In the genomic region with DNA sequence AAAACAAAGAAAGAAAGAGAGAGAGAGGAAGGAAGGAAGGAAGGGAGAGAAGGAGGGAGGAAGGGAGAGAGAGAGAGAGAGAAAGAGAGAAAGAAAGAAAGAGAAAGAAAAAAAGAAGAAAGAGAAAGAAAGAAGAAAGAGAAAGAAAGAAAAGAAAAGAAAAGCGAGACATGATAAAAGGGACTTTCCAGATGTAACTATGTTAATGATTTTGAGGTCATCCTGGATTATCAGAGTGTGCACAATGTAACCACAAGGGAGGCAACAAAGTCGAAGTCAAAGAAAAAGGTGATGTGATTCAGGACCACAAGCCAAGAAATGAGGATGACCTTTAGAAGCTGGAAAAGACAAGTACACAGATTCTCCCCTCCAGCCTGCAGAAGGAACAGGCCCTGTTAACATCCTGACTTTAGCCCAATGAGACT, we compare ENCODE assay signal across 2 cellular contexts.
TF ChIP-seq lines count a peak whose summit lies in the region.

No MANE protein-coding gene starts in this region.

TF ChIP-seq in HEK293, 187 proteins besides CTCF, POLR2A, EP300 and RAD21 (continued from another document):
- TF ChIP-seq, protein P1, sequence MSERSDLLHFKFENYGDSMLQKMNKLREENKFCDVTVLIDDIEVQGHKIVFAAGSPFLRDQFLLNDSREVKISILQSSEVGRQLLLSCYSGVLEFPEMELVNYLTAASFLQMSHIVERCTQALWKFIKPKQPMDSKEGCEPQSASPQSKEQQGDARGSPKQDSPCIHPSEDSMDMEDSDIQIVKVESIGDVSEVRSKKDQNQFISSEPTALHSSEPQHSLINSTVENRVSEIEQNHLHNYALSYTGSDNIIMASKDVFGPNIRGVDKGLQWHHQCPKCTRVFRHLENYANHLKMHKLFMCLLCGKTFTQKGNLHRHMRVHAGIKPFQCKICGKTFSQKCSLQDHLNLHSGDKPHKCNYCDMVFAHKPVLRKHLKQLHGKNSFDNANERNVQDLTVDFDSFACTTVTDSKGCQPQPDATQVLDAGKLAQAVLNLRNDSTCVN (tag by site-specific recombination; optimal IDR thresholded peaks at IDR 0.05), result no peak
- no peak for TF ChIP-seq ZNF19 (tag by site-specific recombination; IDR thresholded peaks at IDR 0.05; ENCODE audit: low read depth)
- TF ChIP-seq ZNF549 (tag by site-specific recombination; IDR thresholded peaks at IDR 0.05), result no peak
- TF ChIP-seq ZNF777 (tag by site-specific recombination; IDR thresholded peaks at IDR 0.05; ENCODE audit: borderline replicate concordance), result no peak

TF ChIP-seq in GM12878, 131 proteins besides CTCF, POLR2A, EP300 and RAD21 (continued from another document and continues in another):
- TF ChIP-seq, protein P2, sequence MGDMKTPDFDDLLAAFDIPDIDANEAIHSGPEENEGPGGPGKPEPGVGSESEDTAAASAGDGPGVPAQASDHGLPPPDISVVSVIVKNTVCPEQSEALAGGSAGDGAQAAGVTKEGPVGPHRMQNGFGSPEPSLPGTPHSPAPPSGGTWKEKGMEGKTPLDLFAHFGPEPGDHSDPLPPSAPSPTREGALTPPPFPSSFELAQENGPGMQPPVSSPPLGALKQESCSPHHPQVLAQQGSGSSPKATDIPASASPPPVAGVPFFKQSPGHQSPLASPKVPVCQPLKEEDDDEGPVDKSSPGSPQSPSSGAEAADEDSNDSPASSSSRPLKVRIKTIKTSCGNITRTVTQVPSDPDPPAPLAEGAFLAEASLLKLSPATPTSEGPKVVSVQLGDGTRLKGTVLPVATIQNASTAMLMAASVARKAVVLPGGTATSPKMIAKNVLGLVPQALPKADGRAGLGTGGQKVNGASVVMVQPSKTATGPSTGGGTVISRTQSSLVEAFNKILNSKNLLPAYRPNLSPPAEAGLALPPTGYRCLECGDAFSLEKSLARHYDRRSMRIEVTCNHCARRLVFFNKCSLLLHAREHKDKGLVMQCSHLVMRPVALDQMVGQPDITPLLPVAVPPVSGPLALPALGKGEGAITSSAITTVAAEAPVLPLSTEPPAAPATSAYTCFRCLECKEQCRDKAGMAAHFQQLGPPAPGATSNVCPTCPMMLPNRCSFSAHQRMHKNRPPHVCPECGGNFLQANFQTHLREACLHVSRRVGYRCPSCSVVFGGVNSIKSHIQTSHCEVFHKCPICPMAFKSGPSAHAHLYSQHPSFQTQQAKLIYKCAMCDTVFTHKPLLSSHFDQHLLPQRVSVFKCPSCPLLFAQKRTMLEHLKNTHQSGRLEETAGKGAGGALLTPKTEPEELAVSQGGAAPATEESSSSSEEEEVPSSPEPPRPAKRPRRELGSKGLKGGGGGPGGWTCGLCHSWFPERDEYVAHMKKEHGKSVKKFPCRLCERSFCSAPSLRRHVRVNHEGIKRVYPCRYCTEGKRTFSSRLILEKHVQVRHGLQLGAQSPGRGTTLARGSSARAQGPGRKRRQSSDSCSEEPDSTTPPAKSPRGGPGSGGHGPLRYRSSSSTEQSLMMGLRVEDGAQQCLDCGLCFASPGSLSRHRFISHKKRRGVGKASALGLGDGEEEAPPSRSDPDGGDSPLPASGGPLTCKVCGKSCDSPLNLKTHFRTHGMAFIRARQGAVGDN (IDR thresholded peaks at IDR 0.05), result no peak
- TF ChIP-seq SRF (IDR thresholded peaks at IDR 0.05; ENCODE audit: low read depth in 2 of 2, low read length in 2 of 2) (no peak), TCF12 (IDR thresholded peaks at IDR 0.05; ENCODE audit: low read depth, low read length) (no peak), TARDBP (IDR thresholded peaks at IDR 0.05; ENCODE audit: borderline replicate concordance) (no peak), GATAD2B (conservative IDR thresholded peaks at IDR 0.05; ENCODE audit: low read depth) (0 out of 2 replicates have a peak, but pooled peaks have one; percentile 35), SREBF1 (IDR thresholded peaks at IDR 0.05; ENCODE audit: low read length) (no peak), ZBED1 (IDR thresholded peaks at IDR 0.05; ENCODE audit: borderline replicate concordance) (no peak), SUZ12 (IDR thresholded peaks at IDR 0.05; ENCODE audit: unreplicated experiment) (no peak), YBX1 (IDR thresholded peaks at IDR 0.05) (no peak), LARP7 (IDR thresholded peaks at IDR 0.05) (no peak), CEBPB (IDR thresholded peaks at IDR 0.05; ENCODE audit: borderline replicate concordance in 1 of 2, low read depth in 2 of 2, low read length in 2 of 2) (no peak), HDAC6 (IDR thresholded peaks at IDR 0.05; ENCODE audit: unreplicated experiment) (no peak), TBL1XR1 (IDR thresholded peaks at IDR 0.05; ENCODE audit: low read depth, low read length) (no peak), CREM (IDR thresholded peaks at IDR 0.05; ENCODE audit: low read depth) (no peak), ZNF274 (IDR thresholded peaks at IDR 0.05; ENCODE audit: insufficient read depth, insufficient read length) (no peak), STAT1 (conservative IDR thresholded peaks at IDR 0.05) (no peak), RAD51 (IDR thresholded peaks at IDR 0.05) (no peak), POLR2AphosphoS2 (IDR thresholded peaks at IDR 0.05; ENCODE audit: low read depth, low read length) (no peak), ATF7 (IDR thresholded peaks at IDR 0.05; ENCODE audit: low read depth) (peak; percentile 58; the same call in 1 of the 2 replicates), IRF4 (IDR thresholded peaks at IDR 0.05; ENCODE audit: low read depth, low read length) (no peak), MYB (IDR thresholded peaks at IDR 0.05; ENCODE audit: borderline replicate concordance, low read depth, low read length) (no peak), NR2C1 (IDR thresholded peaks at IDR 0.05) (no peak), RCOR1 (conservative IDR thresholded peaks at IDR 0.05; ENCODE audit: low read depth, low read length) (no peak), MEF2B (IDR thresholded peaks at IDR 0.05; ENCODE audit: partially characterized antibody, poor library complexity, severe bottlenecking) (no peak)
- TF ChIP-seq, protein P3, sequence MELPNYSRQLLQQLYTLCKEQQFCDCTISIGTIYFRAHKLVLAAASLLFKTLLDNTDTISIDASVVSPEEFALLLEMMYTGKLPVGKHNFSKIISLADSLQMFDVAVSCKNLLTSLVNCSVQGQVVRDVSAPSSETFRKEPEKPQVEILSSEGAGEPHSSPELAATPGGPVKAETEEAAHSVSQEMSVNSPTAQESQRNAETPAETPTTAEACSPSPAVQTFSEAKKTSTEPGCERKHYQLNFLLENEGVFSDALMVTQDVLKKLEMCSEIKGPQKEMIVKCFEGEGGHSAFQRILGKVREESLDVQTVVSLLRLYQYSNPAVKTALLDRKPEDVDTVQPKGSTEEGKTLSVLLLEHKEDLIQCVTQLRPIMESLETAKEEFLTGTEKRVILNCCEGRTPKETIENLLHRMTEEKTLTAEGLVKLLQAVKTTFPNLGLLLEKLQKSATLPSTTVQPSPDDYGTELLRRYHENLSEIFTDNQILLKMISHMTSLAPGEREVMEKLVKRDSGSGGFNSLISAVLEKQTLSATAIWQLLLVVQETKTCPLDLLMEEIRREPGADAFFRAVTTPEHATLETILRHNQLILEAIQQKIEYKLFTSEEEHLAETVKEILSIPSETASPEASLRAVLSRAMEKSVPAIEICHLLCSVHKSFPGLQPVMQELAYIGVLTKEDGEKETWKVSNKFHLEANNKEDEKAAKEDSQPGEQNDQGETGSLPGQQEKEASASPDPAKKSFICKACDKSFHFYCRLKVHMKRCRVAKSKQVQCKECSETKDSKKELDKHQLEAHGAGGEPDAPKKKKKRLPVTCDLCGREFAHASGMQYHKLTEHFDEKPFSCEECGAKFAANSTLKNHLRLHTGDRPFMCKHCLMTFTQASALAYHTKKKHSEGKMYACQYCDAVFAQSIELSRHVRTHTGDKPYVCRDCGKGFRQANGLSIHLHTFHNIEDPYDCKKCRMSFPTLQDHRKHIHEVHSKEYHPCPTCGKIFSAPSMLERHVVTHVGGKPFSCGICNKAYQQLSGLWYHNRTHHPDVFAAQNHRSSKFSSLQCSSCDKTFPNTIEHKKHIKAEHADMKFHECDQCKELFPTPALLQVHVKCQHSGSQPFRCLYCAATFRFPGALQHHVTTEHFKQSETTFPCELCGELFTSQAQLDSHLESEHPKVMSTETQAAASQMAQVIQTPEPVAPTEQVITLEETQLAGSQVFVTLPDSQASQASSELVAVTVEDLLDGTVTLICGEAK (IDR thresholded peaks at IDR 0.05; ENCODE audit: borderline replicate concordance), result no peak
- TF ChIP-seq, protein P4, sequence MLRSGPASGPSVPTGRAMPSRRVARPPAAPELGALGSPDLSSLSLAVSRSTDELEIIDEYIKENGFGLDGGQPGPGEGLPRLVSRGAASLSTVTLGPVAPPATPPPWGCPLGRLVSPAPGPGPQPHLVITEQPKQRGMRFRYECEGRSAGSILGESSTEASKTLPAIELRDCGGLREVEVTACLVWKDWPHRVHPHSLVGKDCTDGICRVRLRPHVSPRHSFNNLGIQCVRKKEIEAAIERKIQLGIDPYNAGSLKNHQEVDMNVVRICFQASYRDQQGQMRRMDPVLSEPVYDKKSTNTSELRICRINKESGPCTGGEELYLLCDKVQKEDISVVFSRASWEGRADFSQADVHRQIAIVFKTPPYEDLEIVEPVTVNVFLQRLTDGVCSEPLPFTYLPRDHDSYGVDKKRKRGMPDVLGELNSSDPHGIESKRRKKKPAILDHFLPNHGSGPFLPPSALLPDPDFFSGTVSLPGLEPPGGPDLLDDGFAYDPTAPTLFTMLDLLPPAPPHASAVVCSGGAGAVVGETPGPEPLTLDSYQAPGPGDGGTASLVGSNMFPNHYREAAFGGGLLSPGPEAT (IDR thresholded peaks at IDR 0.05; ENCODE audit: low read depth), result peak; percentile 76
- TF ChIP-seq, protein P5, sequence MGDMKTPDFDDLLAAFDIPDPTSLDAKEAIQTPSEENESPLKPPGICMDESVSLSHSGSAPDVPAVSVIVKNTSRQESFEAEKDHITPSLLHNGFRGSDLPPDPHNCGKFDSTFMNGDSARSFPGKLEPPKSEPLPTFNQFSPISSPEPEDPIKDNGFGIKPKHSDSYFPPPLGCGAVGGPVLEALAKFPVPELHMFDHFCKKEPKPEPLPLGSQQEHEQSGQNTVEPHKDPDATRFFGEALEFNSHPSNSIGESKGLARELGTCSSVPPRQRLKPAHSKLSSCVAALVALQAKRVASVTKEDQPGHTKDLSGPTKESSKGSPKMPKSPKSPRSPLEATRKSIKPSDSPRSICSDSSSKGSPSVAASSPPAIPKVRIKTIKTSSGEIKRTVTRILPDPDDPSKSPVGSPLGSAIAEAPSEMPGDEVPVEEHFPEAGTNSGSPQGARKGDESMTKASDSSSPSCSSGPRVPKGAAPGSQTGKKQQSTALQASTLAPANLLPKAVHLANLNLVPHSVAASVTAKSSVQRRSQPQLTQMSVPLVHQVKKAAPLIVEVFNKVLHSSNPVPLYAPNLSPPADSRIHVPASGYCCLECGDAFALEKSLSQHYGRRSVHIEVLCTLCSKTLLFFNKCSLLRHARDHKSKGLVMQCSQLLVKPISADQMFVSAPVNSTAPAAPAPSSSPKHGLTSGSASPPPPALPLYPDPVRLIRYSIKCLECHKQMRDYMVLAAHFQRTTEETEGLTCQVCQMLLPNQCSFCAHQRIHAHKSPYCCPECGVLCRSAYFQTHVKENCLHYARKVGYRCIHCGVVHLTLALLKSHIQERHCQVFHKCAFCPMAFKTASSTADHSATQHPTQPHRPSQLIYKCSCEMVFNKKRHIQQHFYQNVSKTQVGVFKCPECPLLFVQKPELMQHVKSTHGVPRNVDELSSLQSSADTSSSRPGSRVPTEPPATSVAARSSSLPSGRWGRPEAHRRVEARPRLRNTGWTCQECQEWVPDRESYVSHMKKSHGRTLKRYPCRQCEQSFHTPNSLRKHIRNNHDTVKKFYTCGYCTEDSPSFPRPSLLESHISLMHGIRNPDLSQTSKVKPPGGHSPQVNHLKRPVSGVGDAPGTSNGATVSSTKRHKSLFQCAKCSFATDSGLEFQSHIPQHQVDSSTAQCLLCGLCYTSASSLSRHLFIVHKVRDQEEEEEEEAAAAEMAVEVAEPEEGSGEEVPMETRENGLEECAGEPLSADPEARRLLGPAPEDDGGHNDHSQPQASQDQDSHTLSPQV (IDR thresholded peaks at IDR 0.05), result no peak
- TF ChIP-seq, protein P6, sequence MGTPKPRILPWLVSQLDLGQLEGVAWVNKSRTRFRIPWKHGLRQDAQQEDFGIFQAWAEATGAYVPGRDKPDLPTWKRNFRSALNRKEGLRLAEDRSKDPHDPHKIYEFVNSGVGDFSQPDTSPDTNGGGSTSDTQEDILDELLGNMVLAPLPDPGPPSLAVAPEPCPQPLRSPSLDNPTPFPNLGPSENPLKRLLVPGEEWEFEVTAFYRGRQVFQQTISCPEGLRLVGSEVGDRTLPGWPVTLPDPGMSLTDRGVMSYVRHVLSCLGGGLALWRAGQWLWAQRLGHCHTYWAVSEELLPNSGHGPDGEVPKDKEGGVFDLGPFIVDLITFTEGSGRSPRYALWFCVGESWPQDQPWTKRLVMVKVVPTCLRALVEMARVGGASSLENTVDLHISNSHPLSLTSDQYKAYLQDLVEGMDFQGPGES (IDR thresholded peaks at IDR 0.05), result no peak
- TF ChIP-seq, protein P7, sequence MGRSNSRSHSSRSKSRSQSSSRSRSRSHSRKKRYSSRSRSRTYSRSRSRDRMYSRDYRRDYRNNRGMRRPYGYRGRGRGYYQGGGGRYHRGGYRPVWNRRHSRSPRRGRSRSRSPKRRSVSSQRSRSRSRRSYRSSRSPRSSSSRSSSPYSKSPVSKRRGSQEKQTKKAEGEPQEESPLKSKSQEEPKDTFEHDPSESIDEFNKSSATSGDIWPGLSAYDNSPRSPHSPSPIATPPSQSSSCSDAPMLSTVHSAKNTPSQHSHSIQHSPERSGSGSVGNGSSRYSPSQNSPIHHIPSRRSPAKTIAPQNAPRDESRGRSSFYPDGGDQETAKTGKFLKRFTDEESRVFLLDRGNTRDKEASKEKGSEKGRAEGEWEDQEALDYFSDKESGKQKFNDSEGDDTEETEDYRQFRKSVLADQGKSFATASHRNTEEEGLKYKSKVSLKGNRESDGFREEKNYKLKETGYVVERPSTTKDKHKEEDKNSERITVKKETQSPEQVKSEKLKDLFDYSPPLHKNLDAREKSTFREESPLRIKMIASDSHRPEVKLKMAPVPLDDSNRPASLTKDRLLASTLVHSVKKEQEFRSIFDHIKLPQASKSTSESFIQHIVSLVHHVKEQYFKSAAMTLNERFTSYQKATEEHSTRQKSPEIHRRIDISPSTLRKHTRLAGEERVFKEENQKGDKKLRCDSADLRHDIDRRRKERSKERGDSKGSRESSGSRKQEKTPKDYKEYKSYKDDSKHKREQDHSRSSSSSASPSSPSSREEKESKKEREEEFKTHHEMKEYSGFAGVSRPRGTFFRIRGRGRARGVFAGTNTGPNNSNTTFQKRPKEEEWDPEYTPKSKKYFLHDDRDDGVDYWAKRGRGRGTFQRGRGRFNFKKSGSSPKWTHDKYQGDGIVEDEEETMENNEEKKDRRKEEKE (IDR thresholded peaks at IDR 0.05), result no peak
